ENCODE assay signal across 15 cellular contexts in genomic region chr21:38825269-38825668, GRCh38. TPM values are rescaled to one million over a fixed set of nuclear protein-coding genes. Genes with fewer than 3 reads are reported as not detected.
A peak's percentile ranks its signal among the peaks of the same experiment; 100 is the strongest.
DNase-seq lines count a peak whose midpoint lies in the region; ATAC-seq and TF ChIP-seq lines count a peak whose summit lies in the region.
"Had no signal": no experiment of that assay in that cellular context is flagged by ENCODE, and none has a peak within 500 bp of the region (broad histone marks: within the 10 kb centered on the region; RNA-seq: fewer than 3 reads in every experiment).

No MANE protein-coding gene starts in this region.

- H3K4me1 ChIP-seq in RWPE2 (ENCODE audit: insufficient read depth, poor library complexity, severe bottlenecking) (peaks cover 5% of the 10 kb centered on the region), esophagus muscularis mucosa (peaks cover 35 to 52% (median 47%) of the 10 kb centered on the region in 4 donors), muscle layer of colon (ENCODE audit: insufficient read depth, low read length) (peaks cover 20% of the 10 kb centered on the region), upper lobe of right lung (peaks cover 36% of the 10 kb centered on the region)

- no peak overlapping the region for H3K9ac ChIP-seq in muscle layer of colon (ENCODE audit: low read length)
- H3K9ac ChIP-seq: SK-N-SH had no signal

- no peak for TF ChIP-seq EP300 in esophagus muscularis mucosa (IDR thresholded peaks at IDR 0.05)

- H3K27me3 ChIP-seq in RWPE2 (ENCODE audit: insufficient read depth, poor library complexity, severe bottlenecking) (no peaks in the 10 kb centered on the region), esophagus muscularis mucosa (no peaks in the 10 kb centered on the region), muscle layer of colon (ENCODE audit: control insufficient read depth in 1 of 2, insufficient read depth in 2 of 2, low read length in 2 of 2) (no peaks in the 10 kb centered on the region), upper lobe of right lung (no peaks in the 10 kb centered on the region), dorsolateral prefrontal cortex (no peaks in the 10 kb centered on the region)

- intact Hi-C loops in esophagus muscularis mucosa (cut with DNase I): no loop called here
- intact Hi-C loops in upper lobe of right lung (cut with DNase I): no loop called here
- intact Hi-C loops in dorsolateral prefrontal cortex (cut with DNase I): no loop called here

- no peaks in the 10 kb centered on the region for H3K9me3 ChIP-seq in RWPE2 (ENCODE audit: severe bottlenecking)
- H3K9me3 ChIP-seq in esophagus muscularis mucosa: peaks cover 0 to 9% (median 0%) of the 10 kb centered on the region in 4 donors
- no peaks in the 10 kb centered on the region for H3K9me3 ChIP-seq in muscle layer of colon (ENCODE audit: low read length)
- H3K9me3 ChIP-seq in upper lobe of right lung: no peaks in the 10 kb centered on the region

- 96% methylated on average over 4 of the region's 4 CpGs for whole genome bisulfite sequencing in esophagus muscularis mucosa

- DNase-seq in RWPE2 (ENCODE audit: low spot score) (no peak), esophagus muscularis mucosa (ENCODE audit: extremely low spot score) (no peak), upper lobe of right lung (no peak), dorsolateral prefrontal cortex (no peak)
- DNase-seq in stimulated activated CD8-positive, alpha-beta memory T cell treated with anti-CD3 and anti-CD28 coated beads, Interleukin-4, amount 100 ng/mL, for 48 hours: no peak
- DNase-seq: kidney glomerular epithelial cell, midbrain, NCI-H1694 treated with DMSO at 0.1 percent for 48 hours, NCI-H2227 treated with DMSO at 0.1 percent for 48 hours, SK-N-SH, T1000 had no signal

- TF ChIP-seq CTCF in RWPE2 (IDR thresholded peaks at IDR 0.05; ENCODE audit: poor library complexity, severe bottlenecking) (no peak), esophagus muscularis mucosa (IDR thresholded peaks at IDR 0.05) (no peak), upper lobe of right lung (IDR thresholded peaks at IDR 0.05) (no peak), dorsolateral prefrontal cortex (IDR thresholded peaks at IDR 0.05 in 54 of 56, conservative IDR thresholded peaks at IDR 0.05 in 2 of 56; ENCODE audit: low read depth in 1 of 56, partially characterized antibody in 56 of 56) (no peak)

- ATAC-seq in RWPE2 (ENCODE audit: low read depth): peak; percentile 26; the same call in 2 of the 3 replicates
- ATAC-seq in upper lobe of right lung: no peak
- ATAC-seq in GM18517 (IDR thresholded peaks at IDR 0.05; ENCODE audit: unreplicated experiment): no peak
- ATAC-seq: HCT116, K562 had no signal

- no peak overlapping the region for H3K4me3 ChIP-seq in RWPE2 (ENCODE audit: severe bottlenecking)
- H3K4me3 ChIP-seq in esophagus muscularis mucosa: no peak overlapping the region
- no peak overlapping the region for H3K4me3 ChIP-seq in muscle layer of colon (ENCODE audit: low read depth in 1 of 2, low read length in 2 of 2)
- H3K4me3 ChIP-seq in upper lobe of right lung: no peak overlapping the region
- no peak overlapping the region for H3K4me3 ChIP-seq in dorsolateral prefrontal cortex
- H3K4me3 ChIP-seq: K562 had no signal

- no peak for TF ChIP-seq POLR2A in esophagus muscularis mucosa (IDR thresholded peaks at IDR 0.05; ENCODE audit: low read depth)

- H3K36me3 ChIP-seq in RWPE2 (ENCODE audit: low read depth) (peaks cover 48% of the 10 kb centered on the region), esophagus muscularis mucosa (peaks cover 28 to 46% (median 32%) of the 10 kb centered on the region in 4 donors), muscle layer of colon (ENCODE audit: insufficient read depth, low read length) (peaks cover 28% of the 10 kb centered on the region), upper lobe of right lung (peaks cover 47% of the 10 kb centered on the region)

- H3K27ac ChIP-seq in RWPE2 (ENCODE audit: poor library complexity, severe bottlenecking) (peak overlapping the region; percentile 20), esophagus muscularis mucosa (replicated peaks in 1 of 4) (peak overlapping the region; percentile 68 to 81 (median 80)), muscle layer of colon (ENCODE audit: low read depth, low read length) (peak overlapping the region; percentile 51), upper lobe of right lung (peak overlapping the region; percentile 71), dorsolateral prefrontal cortex (peak overlapping the region in 14 of 59 donors; percentile 38 to 83 (median 70))

RNA-seq across cellular contexts. Expression of gene ETS2, which starts 19.5 kb away (rescaled TPM):
- total RNA-seq in esophagus muscularis mucosa (100 to 1,000 TPM in 1 of 4 donors, 10 to 100 TPM in 3; 31.1 to 175 (median 63.8) TPM), upper lobe of right lung (195 TPM), dorsolateral prefrontal cortex (100 to 1,000 TPM in 86 of 120 experiments, 10 to 100 TPM in 34; 47.9 to 194 (median 111) TPM)
